12 cellular contexts compared by ENCODE assay signal in genomic region chr7:19560111-19560883, GRCh38.
A peak's percentile ranks its signal among the peaks of the same experiment; 100 is the strongest.
DNase-seq lines count a peak whose midpoint lies in the region; TF ChIP-seq lines count a peak whose summit lies in the region.
"Had no signal": no experiment of that assay in that cellular context is flagged by ENCODE, and none has a peak within 500 bp of the region (broad histone marks: within the 10 kb centered on the region; RNA-seq: fewer than 3 reads in every experiment).

No MANE protein-coding gene starts in this region.

- H3K4me1 ChIP-seq in osteoblast (ENCODE audit: insufficient read depth, low read length): peaks cover 30% of the 10 kb centered on the region
- H3K4me1 ChIP-seq: vagina had no signal

- no peaks in the 10 kb centered on the region for H3K79me2 ChIP-seq in osteoblast (ENCODE audit: insufficient read depth, low read length)

- no peak overlapping the region for H3K4me3 ChIP-seq in epithelial cell of esophagus (ENCODE audit: low read length)
- H3K4me3 ChIP-seq in osteoblast (ENCODE audit: insufficient read depth, low read length): no peak overlapping the region
- H3K4me3 ChIP-seq: vagina had no signal

- no peaks in the 10 kb centered on the region for H3K9me3 ChIP-seq in osteoblast (ENCODE audit: low read depth, low read length)
- H3K9me3 ChIP-seq: vagina had no signal

- H3K36me3 ChIP-seq in osteoblast (ENCODE audit: insufficient read depth, low read length): no peaks in the 10 kb centered on the region
- H3K36me3 ChIP-seq: vagina had no signal

- peak overlapping the region; percentile 12 for H3K4me2 ChIP-seq in osteoblast (ENCODE audit: insufficient read depth, low read length)

- H3K27ac ChIP-seq in osteoblast (ENCODE audit: low read depth, low read length): peak overlapping the region; percentile 69
- H3K27ac ChIP-seq: vagina had no signal

- TF ChIP-seq CTCF in epithelial cell of esophagus (IDR thresholded peaks at IDR 0.05; ENCODE audit: insufficient read depth, low read depth, low read length, missing control alignments) (no peak), osteoblast (IDR thresholded peaks at IDR 0.05; ENCODE audit: extremely low read depth, low read depth, low read length) (no peak)

- H2AFZ ChIP-seq in osteoblast (ENCODE audit: low read length): no peak overlapping the region

- DNase-seq in AG20443 (ENCODE audit: low spot score): peak; percentile 13
- peak; percentile 64 for DNase-seq in NCI-H226
- peak; percentile 73 for DNase-seq in epithelial cell of esophagus (ENCODE audit: low read depth)
- DNase-seq in osteoblast (ENCODE audit: insufficient read length, low spot score, missing footprints): peak; percentile 23
- DNase-seq in activated T-cell treated with anti-CD3 and anti-CD28 coated beads, Interleukin-2, amount 50 U/mL, for 48 hours: no peak
- DNase-seq in NCI-H2107 (lab: John Stamatoyannopoulos, UW): no peak
- no peak for DNase-seq in stimulated activated CD4-positive, alpha-beta T cell treated with anti-CD3 and anti-CD28 coated beads, Interleukin-15, amount 100 ng/mL, for 24 hours
- no peak for DNase-seq in NCI-H748 (lab: John Stamatoyannopoulos, UW; ENCODE audit: unreplicated experiment)
- DNase-seq: erythroblast, GDM1, natural killer cell had no signal

- no peaks in the 10 kb centered on the region for H4K20me1 ChIP-seq in osteoblast (ENCODE audit: insufficient read depth, low read length)

- H3K27me3 ChIP-seq in osteoblast (ENCODE audit: insufficient read depth, low read length): no peaks in the 10 kb centered on the region
- H3K27me3 ChIP-seq: vagina had no signal

Comparison
In these comparisons a context has a peak if more than half of its experiments do, and no peak if none do; other contexts are left out.
1. DNase-seq: peak in AG20443 (single experiment), NCI-H226 (single experiment), epithelial cell of esophagus (single experiment) and osteoblast (single experiment); none in activated T-cell treated with anti-CD3 and anti-CD28 coated beads, Interleukin-2, amount 50 U/mL, for 48 hours (0 of 2), NCI-H2107 (single experiment), stimulated activated CD4-positive, alpha-beta T cell treated with anti-CD3 and anti-CD28 coated beads, Interleukin-15, amount 100 ng/mL, for 24 hours (single experiment) and NCI-H748 (single experiment).